1 cellular context compared by ENCODE assay signal in genomic region chr22:37686002-37686982, GRCh38.
A peak's percentile ranks its signal among the peaks of the same experiment; 100 is the strongest.
TF ChIP-seq lines count a peak whose summit lies in the region.

Gene NOL12, plus strand, starts transcription at chr22:37686343. Its CDS starts 50 bp downstream, at chr22:37686393.

TF ChIP-seq in HepG2, 621 proteins besides CTCF, POLR2A, EP300 and RAD21 (continued from another document and continues in another):
- TF ChIP-seq PHF8 (CRISPR knock-in tag; IDR thresholded peaks at IDR 0.05) (peak; percentile 94), ZNF260 (CRISPR knock-in tag; IDR thresholded peaks at IDR 0.05; ENCODE audit: borderline replicate concordance, low read depth) (no peak), ZNF143 (CRISPR knock-in tag; IDR thresholded peaks at IDR 0.05) (peak; percentile 41; the same call in 1 of the 2 replicates), PLSCR1 (CRISPR knock-in tag; IDR thresholded peaks at IDR 0.05; ENCODE audit: borderline replicate concordance) (no peak), SRSF9 (IDR thresholded peaks at IDR 0.05; ENCODE audit: borderline replicate concordance, insufficient read depth, low read depth, low read length, poor library complexity, severe bottlenecking) (no peak), ZBTB43 (CRISPR knock-in tag; conservative IDR thresholded peaks at IDR 0.05) (peak; percentile 27; the same call in 1 of the 2 replicates), HDAC1 (CRISPR knock-in tag; IDR thresholded peaks at IDR 0.05) (peak; percentile 71), RFXANK (CRISPR knock-in tag; IDR thresholded peaks at IDR 0.05) (peak; percentile 42; the same call in 1 of the 2 replicates), ZNF563 (CRISPR knock-in tag; IDR thresholded peaks at IDR 0.05) (peak; percentile 92; the same call in 1 of the 2 replicates), ASH2L (IDR thresholded peaks at IDR 0.05; ENCODE audit: insufficient read length, low read depth, low read length) (peak; percentile 99), RARG (CRISPR knock-in tag; IDR thresholded peaks at IDR 0.05; ENCODE audit: low read depth) (no peak), HNRNPLL (IDR thresholded peaks at IDR 0.05; ENCODE audit: low read depth, low read length, poor library complexity, severe bottlenecking) (peak; percentile 50), IRX3 (CRISPR knock-in tag; IDR thresholded peaks at IDR 0.05; ENCODE audit: borderline replicate concordance, low read depth) (no peak), ZNF572 (CRISPR knock-in tag; IDR thresholded peaks at IDR 0.05) (no peak), ZNF431 (CRISPR knock-in tag; IDR thresholded peaks at IDR 0.05; ENCODE audit: borderline replicate concordance, low read depth) (no peak), ATF4 (CRISPR knock-in tag; IDR thresholded peaks at IDR 0.05) (no peak), ATM (IDR thresholded peaks at IDR 0.05; ENCODE audit: borderline replicate concordance) (no peak), ZSCAN31 (CRISPR knock-in tag; IDR thresholded peaks at IDR 0.05; ENCODE audit: low read depth) (peak; percentile 92), CERS6 (CRISPR knock-in tag; IDR thresholded peaks at IDR 0.05) (no peak), PITX1 (CRISPR knock-in tag; IDR thresholded peaks at IDR 0.05) (peak; percentile 74; the same call in 1 of the 2 replicates), DMAP1 (CRISPR knock-in tag; IDR thresholded peaks at IDR 0.05) (peak; percentile 93), ZNF709 (CRISPR knock-in tag; IDR thresholded peaks at IDR 0.05) (peak; percentile 82), CEBPB (IDR thresholded peaks at IDR 0.05; ENCODE audit: borderline replicate concordance, low read depth, low read length) (no peak), ZNF776 (CRISPR knock-in tag; IDR thresholded peaks at IDR 0.05) (no peak), POLR2G (IDR thresholded peaks at IDR 0.05; ENCODE audit: low read depth, low read length) (peak; percentile 76), ZNF549 (CRISPR knock-in tag; IDR thresholded peaks at IDR 0.05) (no peak), ZSCAN29 (CRISPR knock-in tag; conservative IDR thresholded peaks at IDR 0.05) (0 out of 2 replicates have a peak, but pooled peaks have one; percentile 52), EED (CRISPR knock-in tag; IDR thresholded peaks at IDR 0.05) (peak; percentile 89), YEATS2 (CRISPR knock-in tag; IDR thresholded peaks at IDR 0.05; ENCODE audit: borderline replicate concordance) (peak; percentile 86), ZNF770 (CRISPR knock-in tag; IDR thresholded peaks at IDR 0.05) (peak; percentile 70), GPBP1L1 (CRISPR knock-in tag; IDR thresholded peaks at IDR 0.05) (no peak), RBM39 (IDR thresholded peaks at IDR 0.05; ENCODE audit: low read depth, low read length, poor library complexity, severe bottlenecking) (peak; percentile 86), ZNF574 (CRISPR knock-in tag; IDR thresholded peaks at IDR 0.05) (peak; percentile 96), ZNF329 (CRISPR knock-in tag; IDR thresholded peaks at IDR 0.05; ENCODE audit: low read depth) (no peak), FLYWCH1 (CRISPR knock-in tag; IDR thresholded peaks at IDR 0.05) (no peak), ZNF761 (CRISPR knock-in tag; conservative IDR thresholded peaks at IDR 0.05) (peak; percentile 72; the same call in 1 of the 2 replicates), KLF13 (CRISPR knock-in tag; IDR thresholded peaks at IDR 0.05) (no peak), FOSL2 (CRISPR knock-in tag; IDR thresholded peaks at IDR 0.05) (peak; percentile 66), NFE2L1 (CRISPR knock-in tag; IDR thresholded peaks at IDR 0.05; ENCODE audit: borderline replicate concordance) (no peak), ZNF513 (CRISPR knock-in tag; conservative IDR thresholded peaks at IDR 0.05) (no peak), ZNF552 (CRISPR knock-in tag; IDR thresholded peaks at IDR 0.05; ENCODE audit: borderline replicate concordance) (peak; percentile 37; the same call in 1 of the 2 replicates), MXD3 (CRISPR knock-in tag; IDR thresholded peaks at IDR 0.05) (peak; percentile 80), THAP11 (CRISPR knock-in tag; IDR thresholded peaks at IDR 0.05) (peak; percentile 95), HNRNPH1 (optimal IDR thresholded peaks at IDR 0.05; ENCODE audit: low read depth, low read length) (no peak), RBFOX2 (IDR thresholded peaks at IDR 0.05; ENCODE audit: low read depth, low read length) (peak; percentile 83), ZSCAN30 (CRISPR knock-in tag; IDR thresholded peaks at IDR 0.05) (no peak), SP4 (CRISPR knock-in tag; IDR thresholded peaks at IDR 0.05) (peak; percentile 87), ZNF747 (CRISPR knock-in tag; IDR thresholded peaks at IDR 0.05; ENCODE audit: borderline replicate concordance) (peak; percentile 86), JDP2 (CRISPR knock-in tag; IDR thresholded peaks at IDR 0.05; ENCODE audit: borderline replicate concordance) (no peak), PTBP1 (IDR thresholded peaks at IDR 0.05; ENCODE audit: low read depth, low read length, poor library complexity, severe bottlenecking) (no peak), ZNF800 (CRISPR knock-in tag; IDR thresholded peaks at IDR 0.05) (peak; percentile 72; the same call in 1 of the 2 replicates), ZNF850 (CRISPR knock-in tag; conservative IDR thresholded peaks at IDR 0.05) (no peak), ZBTB1 (CRISPR knock-in tag; IDR thresholded peaks at IDR 0.05; ENCODE audit: borderline replicate concordance) (no peak)
